8 cellular contexts compared by ENCODE assay signal in genomic region chr4:80197601-80198444, GRCh38. TPM values are rescaled to one million over a fixed set of nuclear protein-coding genes. Genes with fewer than 3 reads are reported as not detected.
DNase-seq lines count a peak whose midpoint lies in the region; ATAC-seq and TF ChIP-seq lines count a peak whose summit lies in the region.

No MANE protein-coding gene starts in this region.

- no peaks in the 10 kb centered on the region for H3K9me3 Mint-ChIP-seq in activated naive CD4-positive, alpha-beta T cell treated with anti-CD3 and anti-CD28 coated beads, Interleukin-2, amount 50 U/mL, for 24 hours

- H3K36me3 ChIP-seq in cardiac muscle cell (no peaks in the 10 kb centered on the region), upper lobe of right lung (no peaks in the 10 kb centered on the region)

- H3K27me3 Mint-ChIP-seq in activated naive CD4-positive, alpha-beta T cell treated with anti-CD3 and anti-CD28 coated beads, Interleukin-2, amount 50 U/mL, for 24 hours = peaks cover 17% of the 10 kb centered on the region

- H3K36me3 Mint-ChIP-seq in activated naive CD4-positive, alpha-beta T cell treated with anti-CD3 and anti-CD28 coated beads, Interleukin-2, amount 50 U/mL, for 24 hours = peaks cover 5% of the 10 kb centered on the region

- TF ChIP-seq CTCF in cardiac muscle cell (IDR thresholded peaks at IDR 0.05; ENCODE audit: low read depth, low read length) = no peak
- TF ChIP-seq CTCF in upper lobe of right lung (IDR thresholded peaks at IDR 0.05) = no peak

- DNase-seq in cardiac muscle cell (ENCODE audit: low read depth in 1 of 2, low spot score in 1 of 2) (peak; percentile 6 to 56), cardiac septum (ENCODE audit: low spot score) (no peak), upper lobe of right lung (peak; percentile 64), DMS153 treated with DMSO at 0.1 percent for 48 hours (lab: John Stamatoyannopoulos, UW; ENCODE audit: unreplicated experiment) (no peak)

- peak overlapping the region; percentile 89 for H3K4me3 Mint-ChIP-seq in activated naive CD4-positive, alpha-beta T cell treated with anti-CD3 and anti-CD28 coated beads, Interleukin-2, amount 50 U/mL, for 24 hours

- peaks cover 11% of the 10 kb centered on the region for H3K4me1 ChIP-seq in cardiac muscle cell (ENCODE audit: low read depth)
- H3K4me1 ChIP-seq in upper lobe of right lung = peaks cover 13% of the 10 kb centered on the region

- ATAC-seq in upper lobe of right lung (no peak), HG03469 (IDR thresholded peaks at IDR 0.05; ENCODE audit: unreplicated experiment) (no peak)
- no peak for ATAC-seq in activated CD4-positive, CD25-positive, alpha-beta regulatory T cell treated with anti-CD3 and anti-CD28 coated beads, Interleukin-2, amount 50 U/mL, for 24 hours

- peaks cover 100% of the 10 kb centered on the region for H3K27me3 ChIP-seq in cardiac muscle cell
- peaks cover 81% of the 10 kb centered on the region for H3K27me3 ChIP-seq in upper lobe of right lung

- H3K9me3 ChIP-seq in cardiac muscle cell (ENCODE audit: low read depth) = no peaks in the 10 kb centered on the region
- H3K9me3 ChIP-seq in iPS-18c (ENCODE audit: control insufficient read depth, insufficient read depth, low read length) = no peaks in the 10 kb centered on the region
- H3K9me3 ChIP-seq in upper lobe of right lung = no peaks in the 10 kb centered on the region

- H3K4me3 ChIP-seq in cardiac muscle cell (peak overlapping the region; percentile 22), iPS-18c (ENCODE audit: insufficient read depth, low read depth, low read length) (peak overlapping the region; percentile 42), upper lobe of right lung (peak overlapping the region; percentile 19)

- H3K4me1 Mint-ChIP-seq in activated naive CD4-positive, alpha-beta T cell treated with anti-CD3 and anti-CD28 coated beads, Interleukin-2, amount 50 U/mL, for 24 hours = peaks cover 30% of the 10 kb centered on the region

- H3K27ac ChIP-seq in cardiac muscle cell (no peak overlapping the region), upper lobe of right lung (no peak overlapping the region)

- intact Hi-C loops in cardiac septum (cut with DNase I) (no loop called here), upper lobe of right lung (cut with DNase I) (no loop called here)

- H3K27ac Mint-ChIP-seq in activated naive CD4-positive, alpha-beta T cell treated with anti-CD3 and anti-CD28 coated beads, Interleukin-2, amount 50 U/mL, for 24 hours = no peak overlapping the region

RNA-seq across cellular contexts. Expression of gene PRDM8, which starts 0.5 kb away (rescaled TPM):
- total RNA-seq in cardiac muscle cell (6.3 and 18.8 TPM in 2 replicates), cardiac septum (1.6 TPM), upper lobe of right lung (1.7 TPM)
- 6.2 and 11.3 TPM in 2 replicates for polyA plus RNA-seq in cardiac muscle cell

Comparison
In these comparisons a context has a peak if more than half of its experiments do, and no peak if none do; other contexts are left out.
1. DNase-seq: peak in cardiac muscle cell (2 of 2) and upper lobe of right lung (single experiment); none in cardiac septum (single experiment) and DMS153 treated with DMSO at 0.1 percent for 48 hours (single experiment).
2. Peak in every context shown above with its lines, with median percentiles within 50 percentile points of each other: H3K4me3 ChIP-seq.